In the genomic region with DNA sequence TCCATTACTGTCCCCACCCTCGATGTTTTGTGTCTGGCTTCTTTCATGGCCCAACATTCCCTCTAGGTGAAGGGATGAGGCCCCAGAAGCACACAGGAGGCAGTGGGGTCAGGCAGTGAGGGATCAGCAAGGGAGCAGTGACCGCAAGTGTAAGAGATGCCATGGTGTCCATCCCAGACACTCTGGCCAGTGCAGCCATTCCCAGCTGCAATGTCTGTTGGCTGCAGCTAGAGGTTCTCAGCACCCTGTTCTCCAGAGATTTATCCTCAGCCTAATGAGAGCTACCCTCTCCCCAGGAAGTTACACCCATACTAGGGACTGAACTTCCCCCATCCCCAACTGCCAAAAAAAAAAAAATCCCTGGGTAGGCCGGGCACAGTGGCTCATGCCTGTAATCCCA, we compare ENCODE assay signal across 9 cellular contexts. TPM values are rescaled to one million over a fixed set of nuclear protein-coding genes. Genes with fewer than 3 reads are reported as not detected.
DNase-seq lines count a peak whose midpoint lies in the region; ATAC-seq and TF ChIP-seq lines count a peak whose summit lies in the region.
"Had no signal": no experiment of that assay in that cellular context is flagged by ENCODE, and none has a peak within 500 bp of the region (broad histone marks: within the 10 kb centered on the region; RNA-seq: fewer than 3 reads in every experiment).

No MANE protein-coding gene starts in this region.

- H3K36me3 Mint-ChIP-seq in neural progenitor cell, result no peaks in the 10 kb centered on the region

- ATAC-seq in GM18907 (IDR thresholded peaks at IDR 0.05; ENCODE audit: unreplicated experiment), result no peak

- no peaks in the 10 kb centered on the region for H3K4me1 Mint-ChIP-seq in neural progenitor cell

- H2AFZ ChIP-seq in neural progenitor cell (replicated peaks), result no peak overlapping the region

- peaks cover 2% of the 10 kb centered on the region for H3K27me3 Mint-ChIP-seq in neural progenitor cell (ENCODE audit: insufficient read depth, low read depth)

- H3K36me3 ChIP-seq in neural progenitor cell, result no peaks in the 10 kb centered on the region

- H3K79me2 ChIP-seq in neural progenitor cell (ENCODE audit: low read depth), result no peaks in the 10 kb centered on the region

- H3K4me3 ChIP-seq in dorsolateral prefrontal cortex, result no peak overlapping the region
- no peak overlapping the region for H3K4me3 ChIP-seq in neural progenitor cell
- H3K4me3 ChIP-seq: skin epidermis had no signal

- no peaks in the 10 kb centered on the region for H3K9me3 ChIP-seq in neural progenitor cell (ENCODE audit: low read depth)

- H3K27ac ChIP-seq in dorsolateral prefrontal cortex, result no peak overlapping the region
- H3K27ac ChIP-seq in neural progenitor cell, result no peak overlapping the region

- H3F3A ChIP-seq in neural progenitor cell (ENCODE audit: low read depth), result no peaks in the 10 kb centered on the region

- no peak overlapping the region for H3K27ac Mint-ChIP-seq in neural progenitor cell

- H3K9ac ChIP-seq in neural progenitor cell, result no peak overlapping the region

- intact Hi-C loops in dorsolateral prefrontal cortex (cut with DNase I), result no loop called here

- TF ChIP-seq CTCF in dorsolateral prefrontal cortex (IDR thresholded peaks at IDR 0.05 in 54 of 56, conservative IDR thresholded peaks at IDR 0.05 in 2 of 56; ENCODE audit: low read depth in 1 of 56, partially characterized antibody in 56 of 56), result peak in 42 of 56 donors; percentile 17 to 56 (median 32)
- TF ChIP-seq CTCF in neural progenitor cell (IDR thresholded peaks at IDR 0.05), result peak; percentile 48

- no peak overlapping the region for H3K4me2 ChIP-seq in neural progenitor cell

- DNase-seq in Daoy (ENCODE audit: low read depth) (peak; percentile 3), NCI-H146 treated with DMSO at 0.1 percent for 48 hours (lab: John Stamatoyannopoulos, UW; ENCODE audit: unreplicated experiment) (peak; percentile 61), dorsolateral prefrontal cortex (no peak), neural progenitor cell (ENCODE audit: low spot score) (peak; percentile 48), NCI-H510A treated with DMSO at 0.1 percent for 48 hours (lab: John Stamatoyannopoulos, UW) (no peak), HK-2 (ENCODE audit: unreplicated experiment) (no peak), epidermal melanocyte (ENCODE audit: insufficient read length, low spot score) (no peak)

- no peaks in the 10 kb centered on the region for H3K27me3 ChIP-seq in dorsolateral prefrontal cortex
- no peaks in the 10 kb centered on the region for H3K27me3 ChIP-seq in neural progenitor cell

- H3K9me3 Mint-ChIP-seq in neural progenitor cell, result no peaks in the 10 kb centered on the region

- no peaks in the 10 kb centered on the region for H3K4me1 ChIP-seq in neural progenitor cell

- H4K20me1 ChIP-seq in neural progenitor cell (ENCODE audit: low read depth), result no peaks in the 10 kb centered on the region

- H3K4me3 Mint-ChIP-seq in neural progenitor cell, result no peak overlapping the region

RNA-seq across cellular contexts. Expression of a gene that starts 40.2 kb away (rescaled TPM):
- 0.86 and 13.4 TPM in 2 replicates for total RNA-seq in Daoy (2014; rRNA removed; shearing (Covaris generic))
- total RNA-seq in dorsolateral prefrontal cortex (100 to 1,000 TPM in 1 of 120 experiments, 10 to 100 TPM in 119; 20.2 to 106 (median 56.2) TPM), neural progenitor cell (ENCODE audit: low replicate concordance) (10.5 and 12.1 TPM in 2 replicates)

Comparison
In these comparisons a context has a peak if more than half of its experiments do, and no peak if none do; other contexts are left out.
1. DNase-seq: peak in Daoy (single experiment), NCI-H146 treated with DMSO at 0.1 percent for 48 hours (single experiment) and neural progenitor cell (single experiment); none in dorsolateral prefrontal cortex (0 of 10), NCI-H510A treated with DMSO at 0.1 percent for 48 hours (single experiment), HK-2 (single experiment) and epidermal melanocyte (single experiment).